In the genomic region with DNA sequence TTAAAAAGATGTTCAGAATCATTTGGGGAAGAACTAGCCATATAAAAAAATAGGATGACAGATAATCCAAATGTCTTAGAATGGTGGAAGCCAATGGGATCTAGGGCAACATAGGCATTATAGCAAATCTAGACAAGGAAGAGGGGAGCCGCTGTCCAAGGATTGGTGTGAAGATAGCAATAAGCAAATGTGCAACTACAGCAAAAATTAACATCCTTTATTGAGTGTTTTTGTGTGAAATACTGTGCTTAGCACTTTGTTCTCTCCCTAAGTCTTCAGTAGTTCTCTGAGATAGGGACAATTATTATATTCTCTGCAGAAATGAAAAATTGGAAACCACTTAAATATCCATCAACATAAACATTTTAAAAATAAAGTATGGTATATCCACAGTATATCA, we compare ENCODE assay signal across 1 cellular context.
A peak's percentile ranks its signal among the peaks of the same experiment; 100 is the strongest.
TF ChIP-seq lines count a peak whose summit lies in the region.

No MANE protein-coding gene starts in this region.

TF ChIP-seq in K562, 482 proteins besides CTCF, POLR2A, EP300 and RAD21 (continued from another document):
- TF ChIP-seq MAFG (tag; conservative IDR thresholded peaks at IDR 0.05) (0 out of 2 replicates have a peak, but pooled peaks have one; percentile 35), SOX6 (IDR thresholded peaks at IDR 0.05) (no peak), CTBP1 (IDR thresholded peaks at IDR 0.05; ENCODE audit: borderline replicate concordance) (no peak), MAFF (IDR thresholded peaks at IDR 0.05; ENCODE audit: low read length) (peak; percentile 50), ZNF316 (IDR thresholded peaks at IDR 0.05) (peak; percentile 81), ZNF431 (CRISPR knock-in tag; IDR thresholded peaks at IDR 0.05) (no peak), MAFK (IDR thresholded peaks at IDR 0.05; ENCODE audit: low read length) (peak; percentile 65), SMC3 (conservative IDR thresholded peaks at IDR 0.05; ENCODE audit: insufficient read depth, low read depth, low read length) (no peak), CXXC5 (CRISPR knock-in tag; IDR thresholded peaks at IDR 0.05) (no peak), C11orf30 (IDR thresholded peaks at IDR 0.05; ENCODE audit: low read depth) (peak; percentile 60; the same call in 1 of the 2 replicates), ZNF197 (CRISPR knock-in tag; IDR thresholded peaks at IDR 0.05; ENCODE audit: low read depth) (no peak), ZNF384 (IDR thresholded peaks at IDR 0.05; ENCODE audit: low read depth, low read length) (no peak), KLF13 (tag; IDR thresholded peaks at IDR 0.05; ENCODE audit: borderline replicate concordance, low read depth) (no peak)
- TF ChIP-seq, protein P1, sequence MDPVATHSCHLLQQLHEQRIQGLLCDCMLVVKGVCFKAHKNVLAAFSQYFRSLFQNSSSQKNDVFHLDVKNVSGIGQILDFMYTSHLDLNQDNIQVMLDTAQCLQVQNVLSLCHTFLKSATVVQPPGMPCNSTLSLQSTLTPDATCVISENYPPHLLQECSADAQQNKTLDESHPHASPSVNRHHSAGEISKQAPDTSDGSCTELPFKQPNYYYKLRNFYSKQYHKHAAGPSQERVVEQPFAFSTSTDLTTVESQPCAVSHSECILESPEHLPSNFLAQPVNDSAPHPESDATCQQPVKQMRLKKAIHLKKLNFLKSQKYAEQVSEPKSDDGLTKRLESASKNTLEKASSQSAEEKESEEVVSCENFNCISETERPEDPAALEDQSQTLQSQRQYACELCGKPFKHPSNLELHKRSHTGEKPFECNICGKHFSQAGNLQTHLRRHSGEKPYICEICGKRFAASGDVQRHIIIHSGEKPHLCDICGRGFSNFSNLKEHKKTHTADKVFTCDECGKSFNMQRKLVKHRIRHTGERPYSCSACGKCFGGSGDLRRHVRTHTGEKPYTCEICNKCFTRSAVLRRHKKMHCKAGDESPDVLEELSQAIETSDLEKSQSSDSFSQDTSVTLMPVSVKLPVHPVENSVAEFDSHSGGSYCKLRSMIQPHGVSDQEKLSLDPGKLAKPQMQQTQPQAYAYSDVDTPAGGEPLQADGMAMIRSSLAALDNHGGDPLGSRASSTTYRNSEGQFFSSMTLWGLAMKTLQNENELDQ (CRISPR knock-in tag; IDR thresholded peaks at IDR 0.05; ENCODE audit: borderline replicate concordance) = no peak
- TF ChIP-seq, protein P2, sequence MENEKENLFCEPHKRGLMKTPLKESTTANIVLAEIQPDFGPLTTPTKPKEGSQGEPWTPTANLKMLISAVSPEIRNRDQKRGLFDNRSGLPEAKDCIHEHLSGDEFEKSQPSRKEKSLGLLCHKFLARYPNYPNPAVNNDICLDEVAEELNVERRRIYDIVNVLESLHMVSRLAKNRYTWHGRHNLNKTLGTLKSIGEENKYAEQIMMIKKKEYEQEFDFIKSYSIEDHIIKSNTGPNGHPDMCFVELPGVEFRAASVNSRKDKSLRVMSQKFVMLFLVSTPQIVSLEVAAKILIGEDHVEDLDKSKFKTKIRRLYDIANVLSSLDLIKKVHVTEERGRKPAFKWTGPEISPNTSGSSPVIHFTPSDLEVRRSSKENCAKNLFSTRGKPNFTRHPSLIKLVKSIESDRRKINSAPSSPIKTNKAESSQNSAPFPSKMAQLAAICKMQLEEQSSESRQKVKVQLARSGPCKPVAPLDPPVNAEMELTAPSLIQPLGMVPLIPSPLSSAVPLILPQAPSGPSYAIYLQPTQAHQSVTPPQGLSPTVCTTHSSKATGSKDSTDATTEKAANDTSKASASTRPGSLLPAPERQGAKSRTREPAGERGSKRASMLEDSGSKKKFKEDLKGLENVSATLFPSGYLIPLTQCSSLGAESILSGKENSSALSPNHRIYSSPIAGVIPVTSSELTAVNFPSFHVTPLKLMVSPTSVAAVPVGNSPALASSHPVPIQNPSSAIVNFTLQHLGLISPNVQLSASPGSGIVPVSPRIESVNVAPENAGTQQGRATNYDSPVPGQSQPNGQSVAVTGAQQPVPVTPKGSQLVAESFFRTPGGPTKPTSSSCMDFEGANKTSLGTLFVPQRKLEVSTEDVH (IDR thresholded peaks at IDR 0.05; ENCODE audit: low read depth, partially characterized antibody) = no peak
